In the genomic region with DNA sequence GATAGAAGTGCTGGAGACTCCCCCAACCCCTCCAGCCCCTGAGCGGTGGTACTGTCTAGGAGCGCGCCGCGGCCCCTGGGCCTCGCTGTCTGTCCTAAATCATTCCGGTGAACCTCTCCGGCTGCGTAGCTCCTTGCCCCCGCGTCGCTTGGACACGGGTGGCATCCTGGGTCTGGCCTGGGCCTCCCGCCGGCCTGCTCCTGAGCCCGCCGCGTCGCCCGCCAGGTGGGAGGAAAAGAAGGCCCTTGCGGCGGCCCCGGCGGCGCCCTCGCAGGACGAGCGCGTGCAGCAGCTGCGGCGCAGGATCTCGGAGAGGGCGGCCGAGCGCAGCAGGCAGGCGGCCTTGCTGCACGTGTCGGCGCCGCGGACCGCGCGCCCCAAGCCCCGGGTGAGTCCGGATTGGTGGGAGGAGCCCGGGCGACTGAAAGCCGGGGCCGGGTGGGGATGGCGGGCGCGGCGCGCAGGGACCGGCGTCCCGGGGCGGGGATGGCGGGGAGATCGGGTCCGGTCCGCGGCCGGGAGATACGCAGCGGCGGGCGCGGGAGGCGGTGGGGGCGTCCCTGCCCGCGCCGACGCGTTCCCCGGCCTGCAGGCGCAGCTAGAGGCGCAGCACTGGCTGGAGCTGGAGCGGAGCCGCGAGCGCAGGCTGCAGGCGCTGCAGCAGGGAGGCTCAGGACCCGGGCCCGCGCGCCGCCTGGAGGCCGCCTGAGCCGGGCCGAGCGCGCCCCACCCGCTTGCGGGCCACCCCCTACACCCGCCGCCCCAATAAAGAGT, we compare ENCODE assay signal across 1 cellular context.
A peak's percentile ranks its signal among the peaks of the same experiment; 100 is the strongest.
TF ChIP-seq lines count a peak whose summit lies in the region.

No MANE protein-coding gene starts in this region.

TF ChIP-seq in HepG2, 621 proteins besides CTCF, POLR2A, EP300 and RAD21 (continued from another document and continues in another):
- TF ChIP-seq, protein P1, sequence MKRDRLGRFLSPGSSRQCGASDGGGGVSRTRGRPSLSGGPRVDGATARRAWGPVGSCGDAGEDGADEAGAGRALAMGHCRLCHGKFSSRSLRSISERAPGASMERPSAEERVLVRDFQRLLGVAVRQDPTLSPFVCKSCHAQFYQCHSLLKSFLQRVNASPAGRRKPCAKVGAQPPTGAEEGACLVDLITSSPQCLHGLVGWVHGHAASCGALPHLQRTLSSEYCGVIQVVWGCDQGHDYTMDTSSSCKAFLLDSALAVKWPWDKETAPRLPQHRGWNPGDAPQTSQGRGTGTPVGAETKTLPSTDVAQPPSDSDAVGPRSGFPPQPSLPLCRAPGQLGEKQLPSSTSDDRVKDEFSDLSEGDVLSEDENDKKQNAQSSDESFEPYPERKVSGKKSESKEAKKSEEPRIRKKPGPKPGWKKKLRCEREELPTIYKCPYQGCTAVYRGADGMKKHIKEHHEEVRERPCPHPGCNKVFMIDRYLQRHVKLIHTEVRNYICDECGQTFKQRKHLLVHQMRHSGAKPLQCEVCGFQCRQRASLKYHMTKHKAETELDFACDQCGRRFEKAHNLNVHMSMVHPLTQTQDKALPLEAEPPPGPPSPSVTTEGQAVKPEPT (CRISPR knock-in tag; IDR thresholded peaks at IDR 0.05; ENCODE audit: low read depth) = 0 out of 2 replicates have a peak, but pooled peaks have one; percentile 58
- TF ChIP-seq, protein P2, sequence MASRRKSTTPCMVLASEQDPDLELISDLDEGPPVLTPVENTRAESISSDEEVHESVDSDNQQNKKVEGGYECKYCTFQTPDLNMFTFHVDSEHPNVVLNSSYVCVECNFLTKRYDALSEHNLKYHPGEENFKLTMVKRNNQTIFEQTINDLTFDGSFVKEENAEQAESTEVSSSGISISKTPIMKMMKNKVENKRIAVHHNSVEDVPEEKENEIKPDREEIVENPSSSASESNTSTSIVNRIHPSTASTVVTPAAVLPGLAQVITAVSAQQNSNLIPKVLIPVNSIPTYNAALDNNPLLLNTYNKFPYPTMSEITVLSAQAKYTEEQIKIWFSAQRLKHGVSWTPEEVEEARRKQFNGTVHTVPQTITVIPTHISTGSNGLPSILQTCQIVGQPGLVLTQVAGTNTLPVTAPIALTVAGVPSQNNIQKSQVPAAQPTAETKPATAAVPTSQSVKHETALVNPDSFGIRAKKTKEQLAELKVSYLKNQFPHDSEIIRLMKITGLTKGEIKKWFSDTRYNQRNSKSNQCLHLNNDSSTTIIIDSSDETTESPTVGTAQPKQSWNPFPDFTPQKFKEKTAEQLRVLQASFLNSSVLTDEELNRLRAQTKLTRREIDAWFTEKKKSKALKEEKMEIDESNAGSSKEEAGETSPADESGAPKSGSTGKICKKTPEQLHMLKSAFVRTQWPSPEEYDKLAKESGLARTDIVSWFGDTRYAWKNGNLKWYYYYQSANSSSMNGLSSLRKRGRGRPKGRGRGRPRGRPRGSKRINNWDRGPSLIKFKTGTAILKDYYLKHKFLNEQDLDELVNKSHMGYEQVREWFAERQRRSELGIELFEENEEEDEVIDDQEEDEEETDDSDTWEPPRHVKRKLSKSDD (CRISPR knock-in tag; IDR thresholded peaks at IDR 0.05; ENCODE audit: low read depth) = peak; percentile 84; the same call in 1 of the 2 replicates
- TF ChIP-seq AKAP8 (CRISPR knock-in tag; IDR thresholded peaks at IDR 0.05) (peak; percentile 65; the same call in 1 of the 2 replicates), ZNF747 (CRISPR knock-in tag; IDR thresholded peaks at IDR 0.05; ENCODE audit: borderline replicate concordance) (peak; percentile 38; the same call in 1 of the 2 replicates), GABPB1 (CRISPR knock-in tag; IDR thresholded peaks at IDR 0.05) (peak; percentile 73; the same call in 1 of the 2 replicates), STAT5B (CRISPR knock-in tag; IDR thresholded peaks at IDR 0.05) (no peak), ZNF101 (CRISPR knock-in tag; IDR thresholded peaks at IDR 0.05; ENCODE audit: borderline replicate concordance, low read depth) (0 out of 2 replicates have a peak, but pooled peaks have one; percentile 78), ZNF75D (CRISPR knock-in tag; IDR thresholded peaks at IDR 0.05; ENCODE audit: borderline replicate concordance) (no peak), HNRNPUL1 (IDR thresholded peaks at IDR 0.05; ENCODE audit: low read depth, low read length) (no peak), ATF7-NPFF (CRISPR knock-in tag; IDR thresholded peaks at IDR 0.05; ENCODE audit: low read depth) (peak; percentile 99), SMAD3 (CRISPR knock-in tag; IDR thresholded peaks at IDR 0.05) (no peak), ZFY (CRISPR knock-in tag; IDR thresholded peaks at IDR 0.05) (peak; percentile 91), ZNF331 (CRISPR knock-in tag; IDR thresholded peaks at IDR 0.05) (peak; percentile 53; the same call in 1 of the 2 replicates), MIXL1 (CRISPR knock-in tag; IDR thresholded peaks at IDR 0.05) (no peak), SMC3 (IDR thresholded peaks at IDR 0.05; ENCODE audit: low read length) (no peak), SKI (IDR thresholded peaks at IDR 0.05; ENCODE audit: partially characterized antibody) (no peak)
- TF ChIP-seq, protein P3, sequence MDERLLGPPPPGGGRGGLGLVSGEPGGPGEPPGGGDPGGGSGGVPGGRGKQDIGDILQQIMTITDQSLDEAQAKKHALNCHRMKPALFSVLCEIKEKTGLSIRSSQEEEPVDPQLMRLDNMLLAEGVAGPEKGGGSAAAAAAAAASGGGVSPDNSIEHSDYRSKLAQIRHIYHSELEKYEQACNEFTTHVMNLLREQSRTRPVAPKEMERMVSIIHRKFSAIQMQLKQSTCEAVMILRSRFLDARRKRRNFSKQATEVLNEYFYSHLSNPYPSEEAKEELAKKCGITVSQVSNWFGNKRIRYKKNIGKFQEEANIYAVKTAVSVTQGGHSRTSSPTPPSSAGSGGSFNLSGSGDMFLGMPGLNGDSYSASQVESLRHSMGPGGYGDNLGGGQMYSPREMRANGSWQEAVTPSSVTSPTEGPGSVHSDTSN (CRISPR knock-in tag; IDR thresholded peaks at IDR 0.05) = no peak
- TF ChIP-seq, protein P4, sequence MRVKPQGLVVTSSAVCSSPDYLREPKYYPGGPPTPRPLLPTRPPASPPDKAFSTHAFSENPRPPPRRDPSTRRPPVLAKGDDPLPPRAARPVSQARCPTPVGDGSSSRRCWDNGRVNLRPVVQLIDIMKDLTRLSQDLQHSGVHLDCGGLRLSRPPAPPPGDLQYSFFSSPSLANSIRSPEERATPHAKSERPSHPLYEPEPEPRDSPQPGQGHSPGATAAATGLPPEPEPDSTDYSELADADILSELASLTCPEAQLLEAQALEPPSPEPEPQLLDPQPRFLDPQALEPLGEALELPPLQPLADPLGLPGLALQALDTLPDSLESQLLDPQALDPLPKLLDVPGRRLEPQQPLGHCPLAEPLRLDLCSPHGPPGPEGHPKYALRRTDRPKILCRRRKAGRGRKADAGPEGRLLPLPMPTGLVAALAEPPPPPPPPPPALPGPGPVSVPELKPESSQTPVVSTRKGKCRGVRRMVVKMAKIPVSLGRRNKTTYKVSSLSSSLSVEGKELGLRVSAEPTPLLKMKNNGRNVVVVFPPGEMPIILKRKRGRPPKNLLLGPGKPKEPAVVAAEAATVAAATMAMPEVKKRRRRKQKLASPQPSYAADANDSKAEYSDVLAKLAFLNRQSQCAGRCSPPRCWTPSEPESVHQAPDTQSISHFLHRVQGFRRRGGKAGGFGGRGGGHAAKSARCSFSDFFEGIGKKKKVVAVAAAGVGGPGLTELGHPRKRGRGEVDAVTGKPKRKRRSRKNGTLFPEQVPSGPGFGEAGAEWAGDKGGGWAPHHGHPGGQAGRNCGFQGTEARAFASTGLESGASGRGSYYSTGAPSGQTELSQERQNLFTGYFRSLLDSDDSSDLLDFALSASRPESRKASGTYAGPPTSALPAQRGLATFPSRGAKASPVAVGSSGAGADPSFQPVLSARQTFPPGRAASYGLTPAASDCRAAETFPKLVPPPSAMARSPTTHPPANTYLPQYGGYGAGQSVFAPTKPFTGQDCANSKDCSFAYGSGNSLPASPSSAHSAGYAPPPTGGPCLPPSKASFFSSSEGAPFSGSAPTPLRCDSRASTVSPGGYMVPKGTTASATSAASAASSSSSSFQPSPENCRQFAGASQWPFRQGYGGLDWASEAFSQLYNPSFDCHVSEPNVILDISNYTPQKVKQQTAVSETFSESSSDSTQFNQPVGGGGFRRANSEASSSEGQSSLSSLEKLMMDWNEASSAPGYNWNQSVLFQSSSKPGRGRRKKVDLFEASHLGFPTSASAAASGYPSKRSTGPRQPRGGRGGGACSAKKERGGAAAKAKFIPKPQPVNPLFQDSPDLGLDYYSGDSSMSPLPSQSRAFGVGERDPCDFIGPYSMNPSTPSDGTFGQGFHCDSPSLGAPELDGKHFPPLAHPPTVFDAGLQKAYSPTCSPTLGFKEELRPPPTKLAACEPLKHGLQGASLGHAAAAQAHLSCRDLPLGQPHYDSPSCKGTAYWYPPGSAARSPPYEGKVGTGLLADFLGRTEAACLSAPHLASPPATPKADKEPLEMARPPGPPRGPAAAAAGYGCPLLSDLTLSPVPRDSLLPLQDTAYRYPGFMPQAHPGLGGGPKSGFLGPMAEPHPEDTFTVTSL (CRISPR knock-in tag; IDR thresholded peaks at IDR 0.05; ENCODE audit: borderline replicate concordance) = no peak
- TF ChIP-seq, protein P5, sequence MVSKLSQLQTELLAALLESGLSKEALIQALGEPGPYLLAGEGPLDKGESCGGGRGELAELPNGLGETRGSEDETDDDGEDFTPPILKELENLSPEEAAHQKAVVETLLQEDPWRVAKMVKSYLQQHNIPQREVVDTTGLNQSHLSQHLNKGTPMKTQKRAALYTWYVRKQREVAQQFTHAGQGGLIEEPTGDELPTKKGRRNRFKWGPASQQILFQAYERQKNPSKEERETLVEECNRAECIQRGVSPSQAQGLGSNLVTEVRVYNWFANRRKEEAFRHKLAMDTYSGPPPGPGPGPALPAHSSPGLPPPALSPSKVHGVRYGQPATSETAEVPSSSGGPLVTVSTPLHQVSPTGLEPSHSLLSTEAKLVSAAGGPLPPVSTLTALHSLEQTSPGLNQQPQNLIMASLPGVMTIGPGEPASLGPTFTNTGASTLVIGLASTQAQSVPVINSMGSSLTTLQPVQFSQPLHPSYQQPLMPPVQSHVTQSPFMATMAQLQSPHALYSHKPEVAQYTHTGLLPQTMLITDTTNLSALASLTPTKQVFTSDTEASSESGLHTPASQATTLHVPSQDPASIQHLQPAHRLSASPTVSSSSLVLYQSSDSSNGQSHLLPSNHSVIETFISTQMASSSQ (IDR thresholded peaks at IDR 0.05; ENCODE audit: low read depth) = no peak
- TF ChIP-seq, protein P5 (CRISPR knock-in tag; IDR thresholded peaks at IDR 0.05; ENCODE audit: borderline replicate concordance) = peak; percentile 52; the same call in 1 of the 2 replicates
- TF ChIP-seq, protein P6, sequence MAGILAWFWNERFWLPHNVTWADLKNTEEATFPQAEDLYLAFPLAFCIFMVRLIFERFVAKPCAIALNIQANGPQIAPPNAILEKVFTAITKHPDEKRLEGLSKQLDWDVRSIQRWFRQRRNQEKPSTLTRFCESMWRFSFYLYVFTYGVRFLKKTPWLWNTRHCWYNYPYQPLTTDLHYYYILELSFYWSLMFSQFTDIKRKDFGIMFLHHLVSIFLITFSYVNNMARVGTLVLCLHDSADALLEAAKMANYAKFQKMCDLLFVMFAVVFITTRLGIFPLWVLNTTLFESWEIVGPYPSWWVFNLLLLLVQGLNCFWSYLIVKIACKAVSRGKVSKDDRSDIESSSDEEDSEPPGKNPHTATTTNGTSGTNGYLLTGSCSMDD (CRISPR knock-in tag; IDR thresholded peaks at IDR 0.05) = peak; percentile 79; the same call in 1 of the 2 replicates
- TF ChIP-seq, protein P7, sequence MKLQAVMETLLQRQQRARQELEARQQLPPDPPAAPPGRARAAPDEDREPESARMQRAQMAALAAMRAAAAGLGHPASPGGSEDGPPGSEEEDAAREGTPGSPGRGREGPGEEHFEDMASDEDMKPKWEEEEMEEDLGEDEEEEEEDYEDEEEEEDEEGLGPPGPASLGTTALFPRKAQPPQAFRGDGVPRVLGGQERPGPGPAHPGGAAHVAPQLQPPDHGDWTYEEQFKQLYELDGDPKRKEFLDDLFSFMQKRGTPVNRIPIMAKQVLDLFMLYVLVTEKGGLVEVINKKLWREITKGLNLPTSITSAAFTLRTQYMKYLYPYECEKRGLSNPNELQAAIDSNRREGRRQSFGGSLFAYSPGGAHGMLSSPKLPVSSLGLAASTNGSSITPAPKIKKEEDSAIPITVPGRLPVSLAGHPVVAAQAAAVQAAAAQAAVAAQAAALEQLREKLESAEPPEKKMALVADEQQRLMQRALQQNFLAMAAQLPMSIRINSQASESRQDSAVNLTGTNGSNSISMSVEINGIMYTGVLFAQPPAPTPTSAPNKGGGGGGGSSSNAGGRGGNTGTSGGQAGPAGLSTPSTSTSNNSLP (IDR thresholded peaks at IDR 0.05; ENCODE audit: low read depth, low read length) = no peak
- TF ChIP-seq, protein P8, sequence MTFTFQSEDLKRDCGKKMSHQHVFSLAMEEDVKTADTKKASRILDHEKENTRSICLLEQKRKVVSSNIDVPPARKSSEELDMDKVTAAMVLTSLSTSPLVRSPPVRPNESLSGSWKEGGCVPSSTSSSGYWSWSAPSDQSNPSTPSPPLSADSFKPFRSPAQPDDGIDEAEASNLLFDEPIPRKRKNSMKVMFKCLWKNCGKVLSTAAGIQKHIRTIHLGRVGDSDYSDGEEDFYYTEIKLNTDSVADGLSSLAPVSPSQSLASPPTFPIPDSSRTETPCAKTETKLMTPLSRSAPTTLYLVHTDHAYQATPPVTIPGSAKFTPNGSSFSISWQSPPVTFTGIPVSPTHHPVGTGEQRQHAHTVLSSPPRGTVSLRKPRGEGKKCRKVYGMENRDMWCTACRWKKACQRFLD (CRISPR knock-in tag; IDR thresholded peaks at IDR 0.05; ENCODE audit: borderline replicate concordance) = no peak; the same call in 1 of the 2 replicates
- TF ChIP-seq, protein P9, sequence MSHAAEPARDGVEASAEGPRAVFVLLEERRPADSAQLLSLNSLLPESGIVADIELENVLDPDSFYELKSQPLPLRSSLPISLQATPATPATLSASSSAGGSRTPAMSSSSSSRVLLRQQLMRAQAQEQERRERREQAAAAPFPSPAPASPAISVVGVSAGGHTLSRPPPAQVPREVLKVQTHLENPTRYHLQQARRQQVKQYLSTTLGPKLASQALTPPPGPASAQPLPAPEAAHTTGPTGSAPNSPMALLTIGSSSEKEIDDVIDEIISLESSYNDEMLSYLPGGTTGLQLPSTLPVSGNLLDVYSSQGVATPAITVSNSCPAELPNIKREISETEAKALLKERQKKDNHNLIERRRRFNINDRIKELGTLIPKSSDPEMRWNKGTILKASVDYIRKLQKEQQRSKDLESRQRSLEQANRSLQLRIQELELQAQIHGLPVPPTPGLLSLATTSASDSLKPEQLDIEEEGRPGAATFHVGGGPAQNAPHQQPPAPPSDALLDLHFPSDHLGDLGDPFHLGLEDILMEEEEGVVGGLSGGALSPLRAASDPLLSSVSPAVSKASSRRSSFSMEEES (CRISPR knock-in tag; IDR thresholded peaks at IDR 0.05) = no peak
